ENCODE assay signal across 1 cellular context in the genomic region with DNA sequence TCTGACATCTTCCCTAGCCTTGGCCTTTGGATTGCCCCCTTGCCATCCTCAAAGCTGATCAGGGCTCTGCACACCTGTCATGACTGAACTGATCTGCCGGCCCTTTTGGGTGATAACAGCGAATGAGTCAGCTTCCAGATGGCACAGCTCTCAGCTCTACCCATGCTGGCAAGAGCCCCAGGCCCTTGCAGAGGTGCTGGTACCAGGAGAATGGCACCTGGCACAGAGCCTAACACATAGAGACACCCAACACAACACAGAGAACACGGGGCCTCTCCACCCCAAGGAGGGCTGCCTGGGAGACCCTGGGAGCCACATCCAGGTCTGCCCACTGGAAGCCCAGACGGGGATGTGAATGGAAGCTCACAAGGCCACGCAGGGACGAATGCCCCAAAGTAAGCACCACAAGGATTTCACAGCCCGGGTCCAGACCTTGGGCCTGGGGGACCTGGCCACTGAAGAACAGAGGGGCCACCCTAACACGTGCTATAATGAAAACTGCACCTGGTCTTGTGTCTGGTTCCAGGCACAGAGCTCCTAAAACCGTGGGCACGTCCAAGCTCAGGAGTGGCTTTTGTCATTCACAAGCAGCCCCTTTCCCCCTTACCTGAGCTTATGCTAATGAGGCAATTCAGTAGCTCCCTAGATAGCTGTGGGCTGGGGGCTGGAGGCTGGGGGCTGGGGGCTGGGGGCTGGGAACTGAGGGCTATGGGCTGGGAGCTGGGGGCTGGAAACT.
TF ChIP-seq lines count a peak whose summit lies in the region.

No MANE protein-coding gene starts in this region.

TF ChIP-seq in H1, 55 proteins besides CTCF, POLR2A, EP300 and RAD21 (continued from another document):
- TF ChIP-seq HDAC2 (IDR thresholded peaks at IDR 0.05; ENCODE audit: borderline replicate concordance in 1 of 2, low read depth in 2 of 2, low read length in 2 of 2) (0 out of 4 replicates have a peak, but pooled peaks of 1 of the 2 experiments have one; percentile 22), E2F6 (IDR thresholded peaks at IDR 0.05) (peak; percentile 64), TCF12 (IDR thresholded peaks at IDR 0.05; ENCODE audit: low read depth, low read length) (no peak), TBP (IDR thresholded peaks at IDR 0.05; ENCODE audit: low read depth, low read length) (no peak), RBBP5 (IDR thresholded peaks at IDR 0.05; ENCODE audit: borderline replicate concordance, low read depth, low read length) (0 out of 2 replicates have a peak, but pooled peaks have one; percentile 21)
- TF ChIP-seq, protein P1, sequence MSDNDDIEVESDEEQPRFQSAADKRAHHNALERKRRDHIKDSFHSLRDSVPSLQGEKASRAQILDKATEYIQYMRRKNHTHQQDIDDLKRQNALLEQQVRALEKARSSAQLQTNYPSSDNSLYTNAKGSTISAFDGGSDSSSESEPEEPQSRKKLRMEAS (IDR thresholded peaks at IDR 0.05): peak; percentile 84
